8 cellular contexts compared by ENCODE assay signal in the genomic region with DNA sequence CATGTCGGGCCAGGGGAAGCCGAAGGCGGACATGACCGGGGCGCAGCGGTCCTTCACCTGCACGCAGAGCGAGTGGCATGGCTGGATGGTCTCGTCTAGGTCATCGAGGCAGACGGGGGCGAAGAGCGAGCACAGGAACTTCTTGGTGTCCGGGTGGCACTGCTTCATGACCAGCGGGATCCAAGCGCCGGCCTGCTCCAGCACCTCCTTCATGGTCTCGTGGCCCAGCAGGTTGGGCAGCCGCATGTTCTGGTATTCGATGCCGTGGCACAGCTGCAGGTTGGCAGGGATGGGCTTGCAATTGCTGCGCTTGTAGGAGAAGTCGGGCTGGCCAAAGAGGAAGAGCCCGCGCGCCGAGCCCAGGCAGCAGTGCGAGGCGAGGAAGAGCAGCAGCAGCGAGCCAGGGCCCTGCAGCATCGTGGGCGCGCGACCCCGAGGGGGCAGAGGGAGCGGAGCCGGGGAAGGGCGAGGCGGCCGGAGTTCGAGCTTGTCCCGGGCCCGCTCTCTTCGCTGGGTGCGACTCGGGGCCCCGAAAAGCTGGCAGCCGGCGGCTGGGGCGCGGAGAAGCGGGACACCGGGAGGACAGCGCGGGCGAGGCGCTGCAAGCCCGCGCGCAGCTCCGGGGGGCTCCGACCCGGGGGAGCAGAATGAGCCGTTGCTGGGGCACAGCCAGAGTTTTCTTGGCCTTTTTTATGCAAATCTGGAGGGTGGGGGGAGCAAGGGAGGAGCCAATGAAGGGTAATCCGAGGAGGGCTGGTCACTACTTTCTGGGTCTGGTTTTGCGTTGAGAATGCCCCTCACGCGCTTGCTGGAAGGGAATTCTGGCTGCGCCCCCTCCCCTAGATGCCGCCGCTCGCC. TPM values are rescaled to one million over a fixed set of nuclear protein-coding genes. Genes with fewer than 3 reads are reported as not detected.
DNase-seq lines count a peak whose midpoint lies in the region; ATAC-seq and TF ChIP-seq lines count a peak whose summit lies in the region.

A gene with protein sequence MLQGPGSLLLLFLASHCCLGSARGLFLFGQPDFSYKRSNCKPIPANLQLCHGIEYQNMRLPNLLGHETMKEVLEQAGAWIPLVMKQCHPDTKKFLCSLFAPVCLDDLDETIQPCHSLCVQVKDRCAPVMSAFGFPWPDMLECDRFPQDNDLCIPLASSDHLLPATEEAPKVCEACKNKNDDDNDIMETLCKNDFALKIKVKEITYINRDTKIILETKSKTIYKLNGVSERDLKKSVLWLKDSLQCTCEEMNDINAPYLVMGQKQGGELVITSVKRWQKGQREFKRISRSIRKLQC (minus strand): TSS at position 665 of the 858 bp plus-strand sequence. CDS start 248 bp downstream, at position 417.

- H3K9ac ChIP-seq in mammary epithelial cell (ENCODE audit: insufficient read depth, low read length), result no peak within 1 kb of the TSS

- TF ChIP-seq POLR2A in suprapubic skin (IDR thresholded peaks at IDR 0.05), result no peak

- no peaks in the 10 kb centered on the region for H3K36me3 Mint-ChIP-seq in memory B cell

- peak within 1 kb of the TSS; percentile 15 for H2AFZ ChIP-seq in mammary epithelial cell (ENCODE audit: low read depth, low read length)

- dilution Hi-C loops in mammary epithelial cell (cut with HindIII; ENCODE audit: low sequenced_read_pairs), result no loop called here

- no peak for TF ChIP-seq EP300 in suprapubic skin (IDR thresholded peaks at IDR 0.05)

- TF ChIP-seq CTCF in mammary epithelial cell (conservative IDR thresholded peaks at IDR 0.05 in 1 of 2, IDR thresholded peaks at IDR 0.05 in 1 of 2; ENCODE audit: extremely low read depth in 1 of 2, insufficient read depth in 1 of 2, low read depth in 1 of 2, low read length in 2 of 2), result no peak
- no peak for TF ChIP-seq CTCF in suprapubic skin (IDR thresholded peaks at IDR 0.05)

- H3K27ac ChIP-seq in mammary epithelial cell (ENCODE audit: insufficient read depth, low read depth, low read length) (no peak within 1 kb of the TSS), suprapubic skin (peak within 1 kb of the TSS; percentile 81)

- H3K9me3 Mint-ChIP-seq in memory B cell, result no peaks in the 10 kb centered on the region

- peak; percentile 36 for DNase-seq in activated CD4-positive, alpha-beta T cell treated with anti-CD3 and anti-CD28 coated beads for 48 hours
- no peak for DNase-seq in activated CD4-positive, alpha-beta T cell treated with anti-CD3 and anti-CD28 coated beads for 4 hours
- no peak for DNase-seq in mammary epithelial cell
- peak in 1 of 2 donors; percentile 18 for DNase-seq in memory B cell (ENCODE audit: low spot score in 2 of 2)
- peak; percentile 72 to 84 for DNase-seq in suprapubic skin (ENCODE audit: low spot score in 2 of 2)
- no peak for DNase-seq in AML-193 (lab: John Stamatoyannopoulos, UW)

- 28% methylated on average over 22 of the region's 72 CpGs for WGBS in mammary epithelial cell (ENCODE audit: low coverage, missing lambda C conversion rate)
- WGBS in suprapubic skin, result 1% methylated on average over 28 of the region's 72 CpGs

- in situ Hi-C loops in mammary epithelial cell (cut with MboI; ENCODE audit: low sequenced_read_pairs in 2 of 2), result loop anchor here in 1 of 2 donors (25.0 kb wide), 2 partner anchors 524 to 724 kb away; no protein-coding TSS in a partner anchor

- H3K27ac Mint-ChIP-seq in memory B cell, result no peak within 1 kb of the TSS

- peak within 1 kb of the TSS; percentile 78 for H3K4me3 Mint-ChIP-seq in memory B cell

- intact Hi-C loops in mammary epithelial cell (cut with micrococcal nuclease), result loop anchor here (5.0 kb wide), 1 partner anchor 719 kb away; no protein-coding TSS in a partner anchor

- H3K9me3 ChIP-seq in mammary epithelial cell (replicated peaks; ENCODE audit: insufficient read depth, low read length), result no peaks in the 10 kb centered on the region
- no peaks in the 10 kb centered on the region for H3K9me3 ChIP-seq in suprapubic skin

- no peaks in the 10 kb centered on the region for H4K20me1 ChIP-seq in mammary epithelial cell (ENCODE audit: insufficient read depth, low read length)

- H3K27me3 Mint-ChIP-seq in memory B cell, result peaks cover 34% of the 10 kb centered on the region

- ATAC-seq in memory B cell (ENCODE audit: low read depth) (peak; percentile 28), GM21367 (IDR thresholded peaks at IDR 0.05; ENCODE audit: unreplicated experiment) (no peak), GM19035 (IDR thresholded peaks at IDR 0.05; ENCODE audit: unreplicated experiment) (no peak)

- H3K4me3 ChIP-seq in mammary epithelial cell (replicated peaks in 1 of 3; ENCODE audit: insufficient read depth in 1 of 3, low read depth in 2 of 3, low read length in 3 of 3), result peak within 1 kb of the TSS in 1 of 3 experiments; percentile 5
- peak within 1 kb of the TSS; percentile 52 for H3K4me3 ChIP-seq in suprapubic skin

- H3K4me1 ChIP-seq in mammary epithelial cell (ENCODE audit: insufficient read depth, low read length) (peaks cover 23% of the 10 kb centered on the region), suprapubic skin (peaks cover 50% of the 10 kb centered on the region)

- H3K4me1 Mint-ChIP-seq in memory B cell, result peaks cover 27% of the 10 kb centered on the region

- CTCF ChIA-PET in mammary epithelial cell (lab: Charles Lee; ENCODE audit: low non-redundant PET), result no interaction called here

- peak within 1 kb of the TSS; percentile 54 for H3K4me2 ChIP-seq in mammary epithelial cell (ENCODE audit: insufficient read depth, low read depth, low read length)

- no peaks in the 10 kb centered on the region for H3K36me3 ChIP-seq in mammary epithelial cell (ENCODE audit: insufficient read depth, low read length)
- H3K36me3 ChIP-seq in suprapubic skin, result no peaks in the 10 kb centered on the region

- no TSS peak for BruUV-seq in mammary epithelial cell (replicated peaks; lab: Mats Ljungman, UMichigan)

- H3K79me2 ChIP-seq in mammary epithelial cell (ENCODE audit: insufficient read depth, low read length), result no peaks in the 10 kb centered on the region

- H3K27me3 ChIP-seq in mammary epithelial cell (ENCODE audit: insufficient read depth, low read length) (peaks cover 37% of the 10 kb centered on the region), suprapubic skin (peaks cover 74% of the 10 kb centered on the region)

RNA-seq across cellular contexts. Expression of the gene that starts here (rescaled TPM):
- total RNA-seq in mammary epithelial cell (not detected), suprapubic skin (1 to 10 TPM; 4.4 to 9.3 (median 6.5) TPM)
- polyA plus RNA-seq in mammary epithelial cell, result 0.02 TPM
- polyA minus RNA-seq in mammary epithelial cell, result not detected

Comparison
In these comparisons a context has a peak if more than half of its experiments do, and no peak if none do; other contexts are left out.
1. RNA of the gene that starts here (total RNA-seq): 4.4 to 9.3 TPM in suprapubic skin; not detected in mammary epithelial cell; every median in the first group is over 4 times any median in the second.
2. DNase-seq: peak in activated CD4-positive, alpha-beta T cell treated with anti-CD3 and anti-CD28 coated beads for 48 hours (single experiment) and suprapubic skin (2 of 2); none in activated CD4-positive, alpha-beta T cell treated with anti-CD3 and anti-CD28 coated beads for 4 hours (0 of 2), mammary epithelial cell (single experiment) and AML-193 (0 of 2).